ENCODE assay signal across 21 cellular contexts in genomic region chr2:224931956-224932355, GRCh38.
DNase-seq lines count a peak whose midpoint lies in the region; ATAC-seq and TF ChIP-seq lines count a peak whose summit lies in the region.
"Had no signal": no experiment of that assay in that cellular context is flagged by ENCODE, and none has a peak within 500 bp of the region (broad histone marks: within the 10 kb centered on the region; RNA-seq: fewer than 3 reads in every experiment).

No MANE protein-coding gene starts in this region.

- peaks cover 0 to 7% (median 0%) of the 10 kb centered on the region in 3 donors for H3K27me3 Mint-ChIP-seq in CD14-positive monocyte (ENCODE audit: low read depth in 3 of 3)
- no peaks in the 10 kb centered on the region for H3K27me3 Mint-ChIP-seq in CD4-positive, alpha-beta memory T cell
- H3K27me3 Mint-ChIP-seq in activated T-helper 1 cell treated with anti-CD3 and anti-CD28 coated beads, Interleukin-12 subunit alpha, Interleukin-12 subunit beta, Interleukin-2, Interleukin-4 antibody, amounts not matched to agents 30 ng/mL and 10 ng/mL and 1 ng/mL, durations not matched to agents 14 hours and 24 hours and 36 hours (ENCODE audit: insufficient read depth): no peaks in the 10 kb centered on the region
- H3K27me3 Mint-ChIP-seq in natural killer cell (ENCODE audit: low read depth in 2 of 2): no peaks in the 10 kb centered on the region
- peaks cover 6% of the 10 kb centered on the region for H3K27me3 Mint-ChIP-seq in Caco-2 (ENCODE audit: insufficient read depth, unreplicated experiment)
- H3K27me3 Mint-ChIP-seq in WTC11 (ENCODE audit: low read depth): peaks cover 9% of the 10 kb centered on the region

- CTCF ChIA-PET in CD4-positive, alpha-beta memory T cell (lab: Charles Lee; ENCODE audit: partially characterized antibody): interaction anchor here (1.9 to 10.0 kb wide), 3 partner anchors 9 to 76 kb away, joined by 4 to 92 read pairs (median 14); no protein-coding TSS in a partner anchor
- CTCF ChIA-PET in Caco-2 (lab: Charles Lee): interaction anchor here (0.6 kb wide), 1 partner anchor 12 kb away, joined by 3 read pairs; no protein-coding TSS in a partner anchor
- CTCF ChIA-PET in WTC11 (lab: Charles Lee): interaction anchor here (1.4 kb wide), 1 partner anchor 40 kb away, joined by 3 read pairs; no protein-coding TSS in a partner anchor

- H3K27ac ChIP-seq in CD4-positive, alpha-beta memory T cell (ENCODE audit: low read depth, low read length): no peak overlapping the region
- H3K27ac ChIP-seq in heart right ventricle: peak overlapping the region in 1 of 10 donors; percentile 73
- H3K27ac ChIP-seq: gastroesophageal sphincter, parathyroid adenoma had no signal

- DNase-seq in CD14-positive monocyte (ENCODE audit: low spot score) (no peak), natural killer cell (no peak), Caco-2 (no peak), heart right ventricle (no peak), WTC11 (ENCODE audit: low spot score) (no peak)
- no peak for DNase-seq in CD4-positive, alpha-beta memory T cell
- DNase-seq in activated T-helper 1 cell treated with anti-CD3 and anti-CD28 coated beads, Interleukin-12 subunit alpha, Interleukin-12 subunit beta, Interleukin-2, Interleukin-4 antibody, amounts not matched to agents 30 ng/mL and 10 ng/mL and 1 ng/mL, durations not matched to agents 14 hours and 24 hours and 36 hours (ENCODE audit: low spot score): no peak
- DNase-seq: activated effector memory CD4-positive, alpha-beta T cell treated with Interleukin-2 at 50 U/mL for 16 hours; Calu3; effector CD4-positive, alpha-beta T cell; H7; left cardiac atrium; NCI-H1436 treated with DMSO at 0.1 percent for 48 hours; NCI-H2171 treated with DMSO at 0.1 percent for 48 hours; NCI-H526 treated with DMSO at 0.1 percent for 48 hours had no signal

- no peak overlapping the region for H3K4me3 Mint-ChIP-seq in CD14-positive monocyte
- peak overlapping the region in 4 of 8 donors; percentile 8 to 73 (median 59) for H3K4me3 Mint-ChIP-seq in CD4-positive, alpha-beta memory T cell
- H3K4me3 Mint-ChIP-seq in activated T-helper 1 cell treated with anti-CD3 and anti-CD28 coated beads, Interleukin-12 subunit alpha, Interleukin-12 subunit beta, Interleukin-2, Interleukin-4 antibody, amounts not matched to agents 30 ng/mL and 10 ng/mL and 1 ng/mL, durations not matched to agents 14 hours and 24 hours and 36 hours: peak overlapping the region; percentile 4
- H3K4me3 Mint-ChIP-seq in natural killer cell: no peak overlapping the region
- no peak overlapping the region for H3K4me3 Mint-ChIP-seq in Caco-2 (ENCODE audit: unreplicated experiment)
- H3K4me3 Mint-ChIP-seq in WTC11: no peak overlapping the region
- H3K4me3 Mint-ChIP-seq: nephron had no signal

- peaks cover 73% of the 10 kb centered on the region for H3K4me1 Mint-ChIP-seq in CD14-positive monocyte
- peaks cover 78 to 94% (median 87%) of the 10 kb centered on the region in 4 donors for H3K4me1 Mint-ChIP-seq in CD4-positive, alpha-beta memory T cell
- H3K4me1 Mint-ChIP-seq in activated T-helper 1 cell treated with anti-CD3 and anti-CD28 coated beads, Interleukin-12 subunit alpha, Interleukin-12 subunit beta, Interleukin-2, Interleukin-4 antibody, amounts not matched to agents 30 ng/mL and 10 ng/mL and 1 ng/mL, durations not matched to agents 14 hours and 24 hours and 36 hours (ENCODE audit: low read depth): peaks cover 92% of the 10 kb centered on the region
- H3K4me1 Mint-ChIP-seq in natural killer cell: peaks cover 89% of the 10 kb centered on the region in 2 donors
- no peaks in the 10 kb centered on the region for H3K4me1 Mint-ChIP-seq in Caco-2 (ENCODE audit: low read depth, unreplicated experiment)
- peaks cover 32% of the 10 kb centered on the region for H3K4me1 Mint-ChIP-seq in WTC11

- POLR2A ChIA-PET in CD4-positive, alpha-beta memory T cell (lab: Charles Lee; ENCODE audit: partially characterized antibody): interaction anchor here (1.7 to 11.0 kb wide), 2 partner anchors 13 to 54 kb away, joined by 5 to 279 read pairs; no protein-coding TSS in a partner anchor
- POLR2A ChIA-PET in Caco-2 (lab: Charles Lee): no interaction called here
- POLR2A ChIA-PET in WTC11 (lab: Charles Lee): no interaction called here

- H3K4me3 ChIP-seq in CD4-positive, alpha-beta memory T cell (ENCODE audit: low read length in 2 of 2): no peak overlapping the region
- no peak overlapping the region for H3K4me3 ChIP-seq in Caco-2 (ENCODE audit: low read depth, low read length)
- no peak overlapping the region for H3K4me3 ChIP-seq in heart right ventricle
- H3K4me3 ChIP-seq: gastroesophageal sphincter, K562, tibial nerve had no signal

- H3K27me3 ChIP-seq in CD4-positive, alpha-beta memory T cell (ENCODE audit: insufficient read depth, low read length): no peaks in the 10 kb centered on the region
- no peaks in the 10 kb centered on the region for H3K27me3 ChIP-seq in Caco-2 (replicated peaks; ENCODE audit: control insufficient read depth, insufficient read depth, low read length)
- H3K27me3 ChIP-seq in heart right ventricle: no peaks in the 10 kb centered on the region
- H3K27me3 ChIP-seq: gastroesophageal sphincter, tibial nerve had no signal

- H3K9me3 Mint-ChIP-seq in CD14-positive monocyte: peaks cover 0 to 3% (median 0%) of the 10 kb centered on the region in 7 donors
- peaks cover 0 to 2% (median 0%) of the 10 kb centered on the region in 8 donors for H3K9me3 Mint-ChIP-seq in CD4-positive, alpha-beta memory T cell
- no peaks in the 10 kb centered on the region for H3K9me3 Mint-ChIP-seq in activated T-helper 1 cell treated with anti-CD3 and anti-CD28 coated beads, Interleukin-12 subunit alpha, Interleukin-12 subunit beta, Interleukin-2, Interleukin-4 antibody, amounts not matched to agents 30 ng/mL and 10 ng/mL and 1 ng/mL, durations not matched to agents 14 hours and 24 hours and 36 hours
- H3K9me3 Mint-ChIP-seq in natural killer cell: no peaks in the 10 kb centered on the region
- H3K9me3 Mint-ChIP-seq in Caco-2 (ENCODE audit: unreplicated experiment): no peaks in the 10 kb centered on the region
- no peaks in the 10 kb centered on the region for H3K9me3 Mint-ChIP-seq in WTC11
- H3K9me3 Mint-ChIP-seq: nephron had no signal

- H3K27ac Mint-ChIP-seq in CD14-positive monocyte (peak overlapping the region; percentile 0 to 91 (median 81)), natural killer cell (peak overlapping the region; percentile 80 to 90), Caco-2 (ENCODE audit: unreplicated experiment) (no peak overlapping the region), WTC11 (no peak overlapping the region)
- peak overlapping the region; percentile 57 to 99 (median 95) for H3K27ac Mint-ChIP-seq in CD4-positive, alpha-beta memory T cell
- H3K27ac Mint-ChIP-seq in activated T-helper 1 cell treated with anti-CD3 and anti-CD28 coated beads, Interleukin-12 subunit alpha, Interleukin-12 subunit beta, Interleukin-2, Interleukin-4 antibody, amounts not matched to agents 30 ng/mL and 10 ng/mL and 1 ng/mL, durations not matched to agents 14 hours and 24 hours and 36 hours: peak overlapping the region; percentile 61
- H3K27ac Mint-ChIP-seq: nephron had no signal

- no TSS peak for BruUV-seq in Caco-2 (replicated peaks; lab: Mats Ljungman, UMichigan)

- 59 to 64% methylated on average over 4 of the region's 4 CpGs for WGBS in heart right ventricle, 2 donors

- peaks cover 95% of the 10 kb centered on the region for H3K4me1 ChIP-seq in CD4-positive, alpha-beta memory T cell (ENCODE audit: insufficient read depth, low read length)
- H3K4me1 ChIP-seq in Caco-2: no peaks in the 10 kb centered on the region
- H3K4me1 ChIP-seq in heart right ventricle: peaks cover 0 to 72% (median 0%) of the 10 kb centered on the region in 9 donors
- H3K4me1 ChIP-seq: parathyroid adenoma had no signal

- TF ChIP-seq CTCF in CD14-positive monocyte (IDR thresholded peaks at IDR 0.05) (no peak), natural killer cell (IDR thresholded peaks at IDR 0.05) (no peak), Caco-2 (IDR thresholded peaks at IDR 0.05; ENCODE audit: insufficient read depth in 1 of 2, low read depth in 1 of 2, low read length in 1 of 2, severe bottlenecking in 1 of 2, unreplicated experiment in 1 of 2) (no peak), heart right ventricle (IDR thresholded peaks at IDR 0.05) (no peak), WTC11 (IDR thresholded peaks at IDR 0.05) (no peak)

- intact Hi-C loops in CD14-positive monocyte (cut with micrococcal nuclease): no loop called here
- intact Hi-C loops in CD4-positive, alpha-beta memory T cell (cut with micrococcal nuclease): loop anchor here (1.0 kb wide), 2 partner anchors 15 to 70 kb away; no protein-coding TSS in a partner anchor
- intact Hi-C loops in activated T-helper 1 cell treated with anti-CD3 and anti-CD28 coated beads, Interleukin-12 subunit alpha, Interleukin-12 subunit beta, Interleukin-2, Interleukin-4 antibody, amounts not matched to agents 30 ng/mL and 10 ng/mL and 1 ng/mL, durations not matched to agents 14 hours and 24 hours and 36 hours (cut with micrococcal nuclease): loop anchor here (1.0 to 10.0 kb wide), 3 partner anchors 70 to 1863 kb away; partner anchors contain the start of gene IRS1
- intact Hi-C loops in natural killer cell (cut with micrococcal nuclease): loop anchor here (1.0 to 2.0 kb wide), 2 partner anchors 70 to 729 kb away; no protein-coding TSS in a partner anchor
- intact Hi-C loops in Caco-2 (cut with micrococcal nuclease; ENCODE audit: unreplicated experiment): loop anchor here (2.0 kb wide), 1 partner anchor 71 kb away; no protein-coding TSS in a partner anchor
- intact Hi-C loops in heart right ventricle (cut with DNase I): no loop called here

- peaks cover 15% of the 10 kb centered on the region for H3K36me3 ChIP-seq in CD4-positive, alpha-beta memory T cell (ENCODE audit: insufficient read depth, low read length)
- no peaks in the 10 kb centered on the region for H3K36me3 ChIP-seq in Caco-2 (ENCODE audit: control insufficient read depth, insufficient read depth, low read length)
- H3K36me3 ChIP-seq in heart right ventricle: peaks cover 0 to 22% (median 0%) of the 10 kb centered on the region in 9 donors
- H3K36me3 ChIP-seq: gastroesophageal sphincter had no signal

- peaks cover 32 to 40% of the 10 kb centered on the region in 2 donors for H3K36me3 Mint-ChIP-seq in CD14-positive monocyte
- H3K36me3 Mint-ChIP-seq in CD4-positive, alpha-beta memory T cell: peaks cover 31 to 48% of the 10 kb centered on the region in 2 donors
- H3K36me3 Mint-ChIP-seq in activated T-helper 1 cell treated with anti-CD3 and anti-CD28 coated beads, Interleukin-12 subunit alpha, Interleukin-12 subunit beta, Interleukin-2, Interleukin-4 antibody, amounts not matched to agents 30 ng/mL and 10 ng/mL and 1 ng/mL, durations not matched to agents 14 hours and 24 hours and 36 hours (ENCODE audit: low read depth): peaks cover 58% of the 10 kb centered on the region
- H3K36me3 Mint-ChIP-seq in natural killer cell: peaks cover 8% of the 10 kb centered on the region
- no peaks in the 10 kb centered on the region for H3K36me3 Mint-ChIP-seq in Caco-2 (ENCODE audit: insufficient read depth, unreplicated experiment)
- no peaks in the 10 kb centered on the region for H3K36me3 Mint-ChIP-seq in WTC11

- no peaks in the 10 kb centered on the region for H3K9me3 ChIP-seq in CD4-positive, alpha-beta memory T cell (ENCODE audit: control insufficient read depth in 1 of 2, low read length in 2 of 2)
- H3K9me3 ChIP-seq in Caco-2: no peaks in the 10 kb centered on the region
- H3K9me3 ChIP-seq in heart right ventricle: no peaks in the 10 kb centered on the region
- H3K9me3 ChIP-seq: gastroesophageal sphincter, tibial nerve had no signal

- ATAC-seq in natural killer cell: no peak
- ATAC-seq in heart right ventricle: no peak
- no peak for ATAC-seq in WTC11
- ATAC-seq: esophagus mucosa, gastroesophageal sphincter, K562 had no signal

Comparison
In these comparisons a context has a peak if more than half of its experiments do, and no peak if none do; other contexts are left out.
1. H3K27ac Mint-ChIP-seq: peak in CD14-positive monocyte (7 of 7), CD4-positive, alpha-beta memory T cell (7 of 7), activated T-helper 1 cell treated with anti-CD3 and anti-CD28 coated beads, Interleukin-12 subunit alpha, Interleukin-12 subunit beta, Interleukin-2, Interleukin-4 antibody, amounts not matched to agents 30 ng/mL and 10 ng/mL and 1 ng/mL, durations not matched to agents 14 hours and 24 hours and 36 hours (single experiment) and natural killer cell (2 of 2); none in Caco-2 (single experiment) and WTC11 (single experiment).
2. intact Hi-C loops: an anchor here in CD4-positive, alpha-beta memory T cell (1.0 kb wide), activated T-helper 1 cell treated with anti-CD3 and anti-CD28 coated beads, Interleukin-12 subunit alpha, Interleukin-12 subunit beta, Interleukin-2, Interleukin-4 antibody, amounts not matched to agents 30 ng/mL and 10 ng/mL and 1 ng/mL, durations not matched to agents 14 hours and 24 hours and 36 hours (1.0 to 10.0 kb wide), natural killer cell (1.0 to 2.0 kb wide) and Caco-2 (2.0 kb wide); none called in CD14-positive monocyte and heart right ventricle.